ENCODE assay signal across 25 cellular contexts in genomic region chr18:40234217-40234616, GRCh38.
"Had no signal": no experiment of that assay in that cellular context is flagged by ENCODE, and none has a peak within 500 bp of the region (broad histone marks: within the 10 kb centered on the region; RNA-seq: fewer than 3 reads in every experiment).

No MANE protein-coding gene starts in this region.

- H3K36me3 ChIP-seq: cardiac muscle cell, colonic mucosa, esophagus squamous epithelium, lower lobe of right lung, suprapubic skin, transverse colon had no signal

- H3K4me3 Mint-ChIP-seq: central memory CD8-positive, alpha-beta T cell; naive thymus-derived CD8-positive, alpha-beta T cell; neural crest cell; stimulated activated naive B cell treated with anti-CD40 and anti-IgM and Interleukin-4, amounts not matched to agents 10 μg/mL and 1 μg/mL and 100 μg/mL, for 72 hours; stimulated activated naive CD8-positive, alpha-beta T cell treated with anti-CD3 and anti-CD28 coated beads, Interleukin-15, Interleukin-2, amounts not matched to agents 100 ng/mL and 50 ng/mL, for 24 hours had no signal

- H3K4me1 Mint-ChIP-seq: central memory CD8-positive, alpha-beta T cell; naive thymus-derived CD8-positive, alpha-beta T cell; stimulated activated naive B cell treated with anti-CD40 and anti-IgM and Interleukin-4, amounts not matched to agents 10 μg/mL and 1 μg/mL and 100 μg/mL, for 72 hours had no signal

- ATAC-seq: left ventricle myocardium superior; lower lobe of right lung; naive thymus-derived CD8-positive, alpha-beta T cell; psoas muscle; right cardiac atrium; stimulated activated naive B cell treated with anti-CD40 and anti-IgM and Interleukin-4, amounts not matched to agents 10 μg/mL and 1 μg/mL and 100 μg/mL, for 72 hours had no signal

- DNase-seq: colonic mucosa; dermis blood vessel endothelial cell; effector memory CD4-positive, alpha-beta T cell; erythroblast; esophagus squamous epithelium; foreskin melanocyte; hypothalamus; left ventricle myocardium superior; lower lobe of right lung; midbrain; naive thymus-derived CD8-positive, alpha-beta T cell; nucleus accumbens; posterior cingulate gyrus; psoas muscle; right cardiac atrium; stimulated activated CD4-positive, alpha-beta T cell treated with anti-CD3 and anti-CD28 coated beads, Interleukin-15, amount 100 ng/mL, for 24 hours; stimulated activated CD4-positive, alpha-beta T cell treated with anti-CD3 and anti-CD28 coated beads, Interleukin-2, amount 100 ng/mL, for 48 hours; stimulated activated naive B cell treated with anti-CD40 and anti-IgM and Interleukin-4, amounts not matched to agents 10 μg/mL and 1 μg/mL and 100 μg/mL, for 72 hours; transverse colon had no signal

- H3K27ac Mint-ChIP-seq: naive thymus-derived CD8-positive, alpha-beta T cell; stimulated activated naive B cell treated with anti-CD40 and anti-IgM and Interleukin-4, amounts not matched to agents 10 μg/mL and 1 μg/mL and 100 μg/mL, for 72 hours; stimulated activated naive CD8-positive, alpha-beta T cell treated with anti-CD3 and anti-CD28 coated beads, Interleukin-15, Interleukin-2, amounts not matched to agents 100 ng/mL and 50 ng/mL, for 24 hours had no signal

- H3K9me3 ChIP-seq: colonic mucosa, esophagus squamous epithelium, lower lobe of right lung, psoas muscle, suprapubic skin, transverse colon had no signal

- H3K4me3 ChIP-seq: cardiac muscle cell, colonic mucosa, esophagus squamous epithelium, lower lobe of right lung, psoas muscle, skin epidermis, suprapubic skin, transverse colon had no signal

- H3K4me1 ChIP-seq: colonic mucosa, esophagus squamous epithelium, lower lobe of right lung, psoas muscle, suprapubic skin, transverse colon had no signal

- H3K27ac ChIP-seq: cardiac muscle cell, colonic mucosa, esophagus squamous epithelium, lower lobe of right lung, psoas muscle, skin epidermis, suprapubic skin, transverse colon had no signal

- H3K27me3 ChIP-seq: cardiac muscle cell, colonic mucosa, esophagus squamous epithelium, suprapubic skin, transverse colon had no signal

- H3K9me3 Mint-ChIP-seq: neural crest cell had no signal

- H3K27me3 Mint-ChIP-seq: central memory CD8-positive, alpha-beta T cell; naive thymus-derived CD8-positive, alpha-beta T cell; stimulated activated naive B cell treated with anti-CD40 and anti-IgM and Interleukin-4, amounts not matched to agents 10 μg/mL and 1 μg/mL and 100 μg/mL, for 72 hours; stimulated activated naive CD8-positive, alpha-beta T cell treated with anti-CD3 and anti-CD28 coated beads, Interleukin-15, Interleukin-2, amounts not matched to agents 100 ng/mL and 50 ng/mL, for 24 hours had no signal

- H3K36me3 Mint-ChIP-seq: naive thymus-derived CD8-positive, alpha-beta T cell; stimulated activated naive B cell treated with anti-CD40 and anti-IgM and Interleukin-4, amounts not matched to agents 10 μg/mL and 1 μg/mL and 100 μg/mL, for 72 hours had no signal
